In genomic region chr9:84959339-84959738, GRCh38 we compare ENCODE assay signal across 26 cellular contexts.
"Had no signal": no experiment of that assay in that cellular context is flagged by ENCODE, and none has a peak within 500 bp of the region (broad histone marks: within the 10 kb centered on the region; RNA-seq: fewer than 3 reads in every experiment).

No MANE protein-coding gene starts in this region.

- H3K4me3 ChIP-seq: stomach, suprapubic skin, testis, thoracic aorta, thyroid gland, tibial artery, tibial nerve, transverse colon, upper lobe of left lung, upper lobe of right lung, uterus, vagina had no signal

- H3K27me3 ChIP-seq: suprapubic skin, testis, thyroid gland, tibial artery, tibial nerve, transverse colon, upper lobe of left lung, upper lobe of right lung, uterus, vagina had no signal

- H3K27ac ChIP-seq: stomach, suprapubic skin, testis, thoracic aorta, thyroid gland, tibial artery, tibial nerve, transverse colon, upper lobe of left lung, upper lobe of right lung, uterus, vagina had no signal

- H3K4me1 ChIP-seq: stomach, suprapubic skin, testis, thyroid gland, tibial nerve, transverse colon, upper lobe of left lung, upper lobe of right lung, uterus, vagina had no signal

- H3K36me3 ChIP-seq: stomach, suprapubic skin, thoracic aorta, thyroid gland, tibial artery, tibial nerve, transverse colon, upper lobe of left lung, upper lobe of right lung, uterus, vagina had no signal

- DNase-seq: stimulated activated CD4-positive, alpha-beta T cell treated with anti-CD3 and anti-CD28 coated beads, Interleukin-2, amount 100 ng/mL, for 48 hours; stimulated activated CD4-positive, alpha-beta T cell treated with anti-CD3 and anti-CD28 coated beads, Interleukin-4, amount 100 ng/mL, for 1 hour; stimulated activated CD4-positive, alpha-beta T cell treated with anti-CD3 and anti-CD28 coated beads, Interleukin-4, amount 100 ng/mL, for 24 hours; stimulated activated CD4-positive, alpha-beta T cell treated with anti-CD3 and anti-CD28 coated beads, Interleukin-4, amount 100 ng/mL, for 4 hours; stimulated activated CD8-positive, alpha-beta memory T cell treated with anti-CD3 and anti-CD28 coated beads, Interleukin-4, amount 100 ng/mL, for 48 hours; stimulated activated naive B cell treated with anti-CD40 and anti-IgM and Interleukin-4, amounts not matched to agents 10 μg/mL and 1 μg/mL and 100 μg/mL, for 72 hours; stimulated activated naive CD4-positive, alpha-beta T cell; stimulated activated naive CD4-positive, alpha-beta T cell treated with Interleukin-2 at 50 U/mL for 16 hours; stimulated activated naive CD8-positive, alpha-beta T cell treated with anti-CD3 and anti-CD28 coated beads, Interleukin-15, amount 100 ng/mL, for 72 hours; stimulated activated naive CD8-positive, alpha-beta T cell treated with anti-CD3 and anti-CD28 coated beads, Interleukin-15, Interleukin-2, amounts not matched to agents 100 U/mL and 50 U/mL, for 24 hours; stomach; substantia nigra; testis; thyroid gland; tibial artery; transverse colon; trophoblast cell; upper lobe of left lung; upper lobe of right lung; uterus had no signal

- H3K9me3 ChIP-seq: stomach, suprapubic skin, testis, thoracic aorta, thyroid gland, tibial artery, tibial nerve, transverse colon, upper lobe of left lung, upper lobe of right lung, uterus, vagina had no signal

- ATAC-seq: stimulated activated effector memory CD8-positive, alpha-beta T cell treated with anti-CD3 and anti-CD28 coated beads, Interleukin-12 subunit alpha, Interleukin-12 subunit beta, amount 100 ng/mL, for 72 hours; stimulated activated memory B cell treated with anti-CD40 and anti-IgM and Interleukin-4, amounts not matched to agents 10 μg/mL and 1 μg/mL and 100 μg/mL, for 72 hours; stimulated activated naive B cell treated with anti-CD40 and anti-IgM and Interleukin-4, amounts not matched to agents 10 μg/mL and 1 μg/mL and 100 μg/mL, for 72 hours; stimulated activated naive CD8-positive, alpha-beta T cell treated with anti-CD3 and anti-CD28 coated beads, Interleukin-15, amount 100 ng/mL, for 72 hours; stimulated activated naive CD8-positive, alpha-beta T cell treated with anti-CD3 and anti-CD28 coated beads, Interleukin-15, Interleukin-2, amounts not matched to agents 100 U/mL and 50 U/mL, for 24 hours; upper lobe of right lung had no signal
